16 cellular contexts compared by ENCODE assay signal in genomic region chr22:48496987-48497650, GRCh38.
A peak's percentile ranks its signal among the peaks of the same experiment; 100 is the strongest.
DNase-seq lines count a peak whose midpoint lies in the region; TF ChIP-seq lines count a peak whose summit lies in the region.
"Had no signal": no experiment of that assay in that cellular context is flagged by ENCODE, and none has a peak within 500 bp of the region (broad histone marks: within the 10 kb centered on the region; RNA-seq: fewer than 3 reads in every experiment).

No MANE protein-coding gene starts in this region.

- DNase-seq in ELF-1 (ENCODE audit: low read depth, low spot score) = peak; percentile 63
- peak; percentile 52 for DNase-seq in hepatocyte (ENCODE audit: low spot score)
- DNase-seq in trophoblast cell = no peak
- DNase-seq in GM19240 (ENCODE audit: insufficient read length, low spot score) = no peak
- no peak for DNase-seq in SHP77 (lab: John Stamatoyannopoulos, UW)
- no peak for DNase-seq in Caco-2
- DNase-seq: AML-193; Calu3; CD4-positive, CD25-positive, alpha-beta regulatory T cell; DMS79; GF-D8; NCI-H1092 treated with DMSO at 0.1 percent for 48 hours; NCI-H1694 had no signal

- H3K27me3 ChIP-seq in HUES48 (ENCODE audit: control insufficient read depth, insufficient read depth, low read length) (no peaks in the 10 kb centered on the region), hepatocyte (no peaks in the 10 kb centered on the region), trophoblast cell (ENCODE audit: insufficient read depth, low read length) (no peaks in the 10 kb centered on the region), Caco-2 (replicated peaks; ENCODE audit: control insufficient read depth, insufficient read depth, low read length) (no peaks in the 10 kb centered on the region)

- peaks cover 7% of the 10 kb centered on the region for H3K36me3 Mint-ChIP-seq in Caco-2 (ENCODE audit: insufficient read depth, unreplicated experiment)
- H3K36me3 Mint-ChIP-seq: CD4-positive, CD25-positive, alpha-beta regulatory T cell had no signal

- H4K8ac ChIP-seq in trophoblast cell (ENCODE audit: low read depth, low read length) = no peak overlapping the region

- no peaks in the 10 kb centered on the region for H3K9me3 Mint-ChIP-seq in Caco-2 (ENCODE audit: unreplicated experiment)

- H3K23ac ChIP-seq in trophoblast cell (ENCODE audit: low read length) = no peak overlapping the region

- no peaks in the 10 kb centered on the region for H3K9me2 ChIP-seq in hepatocyte (replicated peaks; ENCODE audit: insufficient read depth)

- no peak overlapping the region for H3K4me3 Mint-ChIP-seq in Caco-2 (ENCODE audit: unreplicated experiment)
- H3K4me3 Mint-ChIP-seq: CD4-positive, CD25-positive, alpha-beta regulatory T cell had no signal

- no peak overlapping the region for H2BK120ac ChIP-seq in trophoblast cell (ENCODE audit: insufficient read depth, low read length, poor library complexity)

- no peak overlapping the region for H2BK12ac ChIP-seq in trophoblast cell (ENCODE audit: low read length)

- H3K4ac ChIP-seq in trophoblast cell (ENCODE audit: low read depth, low read length) = no peak overlapping the region

- POLR2A ChIA-PET in Caco-2 (lab: Charles Lee) = no interaction called here

- no peak overlapping the region for H4K12ac ChIP-seq in trophoblast cell (ENCODE audit: low read depth, low read length)

- no peaks in the 10 kb centered on the region for H3K4me1 Mint-ChIP-seq in Caco-2 (ENCODE audit: low read depth, unreplicated experiment)

- no peak overlapping the region for H2AK5ac ChIP-seq in trophoblast cell (ENCODE audit: low read length)

- peak overlapping the region; percentile 23 for H3K4me2 ChIP-seq in hepatocyte
- peak overlapping the region; percentile 2 for H3K4me2 ChIP-seq in trophoblast cell (ENCODE audit: low read length)
- H3K4me2 ChIP-seq: KMS-11 had no signal

- no peak overlapping the region for H3K18ac ChIP-seq in trophoblast cell (ENCODE audit: low read length)

- H2AFZ ChIP-seq in hepatocyte (no peak overlapping the region), trophoblast cell (ENCODE audit: insufficient read depth, low read length, poor library complexity) (no peak overlapping the region)

- no TSS peak for BruUV-seq in Caco-2 (replicated peaks; lab: Mats Ljungman, UMichigan)

- H3K27me3 Mint-ChIP-seq in Caco-2 (ENCODE audit: insufficient read depth, unreplicated experiment) = peaks cover 13% of the 10 kb centered on the region

- H3K9ac ChIP-seq in HUES48 (ENCODE audit: low read depth, low read length) (no peak overlapping the region), trophoblast cell (ENCODE audit: low read length) (no peak overlapping the region)
- H3K9ac ChIP-seq: KMS-11 had no signal

- H4K91ac ChIP-seq in trophoblast cell (ENCODE audit: low read depth, low read length) = no peak overlapping the region

- H3K4me1 ChIP-seq in HUES48 (ENCODE audit: control insufficient read depth, insufficient read depth, low read length) = peaks cover 23% of the 10 kb centered on the region
- H3K4me1 ChIP-seq in hepatocyte (ENCODE audit: insufficient read depth) = no peaks in the 10 kb centered on the region
- H3K4me1 ChIP-seq in trophoblast cell (ENCODE audit: control insufficient read depth in 1 of 2, insufficient read depth in 2 of 2, low read length in 2 of 2) = peaks cover 2 to 10% of the 10 kb centered on the region in 2 experiments
- H3K4me1 ChIP-seq in Caco-2 = no peaks in the 10 kb centered on the region

- H3K27ac Mint-ChIP-seq in Caco-2 (ENCODE audit: unreplicated experiment) = no peak overlapping the region
- H3K27ac Mint-ChIP-seq: CD4-positive, CD25-positive, alpha-beta regulatory T cell had no signal

- H3K4me3 ChIP-seq in HUES48 (ENCODE audit: low read depth, low read length) (peak overlapping the region; percentile 41; the same call in 1 of the 2 replicates), hepatocyte (no peak overlapping the region), trophoblast cell (ENCODE audit: low read depth, low read length) (no peak overlapping the region), Caco-2 (ENCODE audit: low read depth, low read length) (no peak overlapping the region)

- TF ChIP-seq CTCF in hepatocyte (IDR thresholded peaks at IDR 0.05; ENCODE audit: poor library complexity) = no peak
- no peak for TF ChIP-seq CTCF in Caco-2 (IDR thresholded peaks at IDR 0.05; ENCODE audit: insufficient read depth in 1 of 2, low read depth in 1 of 2, low read length in 1 of 2, severe bottlenecking in 1 of 2, unreplicated experiment in 1 of 2)

- H2BK5ac ChIP-seq in trophoblast cell (ENCODE audit: low read depth, low read length, poor library complexity) = no peak overlapping the region

- intact Hi-C loops in Caco-2 (cut with micrococcal nuclease; ENCODE audit: unreplicated experiment) = no loop called here

- WGBS in hepatocyte (ENCODE audit: low lambda C conversion rate, missing lambda C conversion rate) = 59% methylated on average over 23 of the region's 30 CpGs
- WGBS in trophoblast cell (ENCODE audit: extremely low coverage, insufficient coverage, insufficient read length) = no CpG with 5 or more reads among the region's 30 CpGs

- H3K36me3 ChIP-seq in HUES48 (ENCODE audit: control insufficient read depth, insufficient read depth, low read length) = no peaks in the 10 kb centered on the region
- no peaks in the 10 kb centered on the region for H3K36me3 ChIP-seq in hepatocyte (replicated peaks; ENCODE audit: insufficient read depth, low read depth)
- no peaks in the 10 kb centered on the region for H3K36me3 ChIP-seq in trophoblast cell (ENCODE audit: control insufficient read depth in 1 of 2, insufficient read depth in 2 of 2, low read length in 2 of 2)
- no peaks in the 10 kb centered on the region for H3K36me3 ChIP-seq in Caco-2 (ENCODE audit: control insufficient read depth, insufficient read depth, low read length)

- no peaks in the 10 kb centered on the region for H3K79me1 ChIP-seq in trophoblast cell (ENCODE audit: low read length)

- H3K9me3 ChIP-seq in HUES48 (ENCODE audit: control insufficient read depth, insufficient read depth, low read length) (no peaks in the 10 kb centered on the region), hepatocyte (ENCODE audit: low read depth) (no peaks in the 10 kb centered on the region), trophoblast cell (ENCODE audit: insufficient read depth, low read depth, low read length) (peaks cover 2% of the 10 kb centered on the region), Caco-2 (no peaks in the 10 kb centered on the region)

- no peaks in the 10 kb centered on the region for H3K79me2 ChIP-seq in hepatocyte
- H3K79me2 ChIP-seq in trophoblast cell (ENCODE audit: control insufficient read depth, insufficient read depth, low read length, poor library complexity) = no peaks in the 10 kb centered on the region

- CTCF ChIA-PET in Caco-2 (lab: Charles Lee) = no interaction called here

- no peak overlapping the region for H3K14ac ChIP-seq in trophoblast cell (ENCODE audit: low read length)

- H3K27ac ChIP-seq in HUES48 (ENCODE audit: low read depth, low read length) = no peak overlapping the region
- no peak overlapping the region for H3K27ac ChIP-seq in hepatocyte
- H3K27ac ChIP-seq in trophoblast cell (ENCODE audit: low read depth, low read length) = no peak overlapping the region
- H3K27ac ChIP-seq: KMS-11, RWPE1 had no signal

- no peaks in the 10 kb centered on the region for H4K20me1 ChIP-seq in hepatocyte (ENCODE audit: insufficient read depth, poor library complexity, severe bottlenecking)

Comparison
In these comparisons a context has a peak if more than half of its experiments do, and no peak if none do; other contexts are left out.
1. DNase-seq: peak in ELF-1 (single experiment) and hepatocyte (single experiment); none in trophoblast cell (0 of 2), GM19240 (single experiment), SHP77 (0 of 2) and Caco-2 (0 of 2).